ENCODE assay signal across 8 cellular contexts in genomic region chr17:77425791-77426641, GRCh38.
DNase-seq lines count a peak whose midpoint lies in the region; ATAC-seq, FAIRE-seq and TF ChIP-seq lines count a peak whose summit lies in the region.

No MANE protein-coding gene starts in this region.

- DNase-seq in AG10803 (ENCODE audit: low read depth), result peak; percentile 60
- DNase-seq in NB4 (ENCODE audit: low read depth), result peak; percentile 35
- DNase-seq in body of pancreas, result no peak
- DNase-seq in HepG2 (ENCODE audit: low spot score), result no peak
- peak in 1 of 2 donors; percentile 48 for DNase-seq in thyroid gland

- CTCF ChIA-PET in HepG2 (lab: Yijun Ruan, JAX; ENCODE audit: low intra/inter-chr PET ratio, low total read pairs), result no interaction called here

- in situ Hi-C loops in HepG2 (cut with HindIII; ENCODE audit: extremely low pct_ligation_motif_present, low pct_unique_long_range_greater_than_20kb), result loop anchor here (5.0 kb wide), 2 partner anchors 71 to 94 kb away; no protein-coding TSS in a partner anchor

- TF ChIP-seq CTCF in AG10803 (conservative IDR thresholded peaks at IDR 0.05; ENCODE audit: low read length), result no peak
- TF ChIP-seq CTCF in NB4 (IDR thresholded peaks at IDR 0.05; ENCODE audit: low read depth, low read length), result no peak
- no peak for TF ChIP-seq CTCF in body of pancreas (IDR thresholded peaks at IDR 0.05)
- no peak for TF ChIP-seq CTCF in HepG2 (CRISPR knock-in tag; IDR thresholded peaks at IDR 0.05)
- TF ChIP-seq CTCF in thyroid gland (IDR thresholded peaks at IDR 0.05), result no peak

- H3K79me2 ChIP-seq in HepG2 (ENCODE audit: insufficient read depth, low read length), result peaks cover 34% of the 10 kb centered on the region

- no peaks in the 10 kb centered on the region for H3K9me3 ChIP-seq in body of pancreas
- H3K9me3 ChIP-seq in HepG2 (ENCODE audit: low read length), result no peaks in the 10 kb centered on the region
- no peaks in the 10 kb centered on the region for H3K9me3 ChIP-seq in thyroid gland

- H4K20me1 ChIP-seq in HepG2 (ENCODE audit: insufficient read depth, low read length), result peaks cover 79% of the 10 kb centered on the region

- intact Hi-C loops in body of pancreas (cut with DNase I) (no loop called here), HepG2 (cut with micrococcal nuclease; ENCODE audit: unreplicated experiment) (no loop called here), thyroid gland (cut with DNase I) (loop anchor here (2.0 to 5.0 kb wide), 3 partner anchors 44 to 94 kb away; no protein-coding TSS in a partner anchor)

- TF ChIP-seq EP300 in HepG2 (IDR thresholded peaks at IDR 0.05; ENCODE audit: low read depth in 2 of 2, low read length in 2 of 2), result no peak
- no peak for TF ChIP-seq EP300 in HepG2 (CRISPR knock-in tag; IDR thresholded peaks at IDR 0.05; ENCODE audit: borderline replicate concordance)

- H3K9ac ChIP-seq in HepG2 (ENCODE audit: insufficient read depth, low read depth, low read length), result no peak overlapping the region

- no peak overlapping the region for H3K4me2 ChIP-seq in HepG2 (ENCODE audit: low read depth, low read length)

- ATAC-seq in body of pancreas (no peak), HepG2 (no peak), GM18511 (IDR thresholded peaks at IDR 0.05; ENCODE audit: unreplicated experiment) (no peak), HG02884 (IDR thresholded peaks at IDR 0.05; ENCODE audit: unreplicated experiment) (no peak), HG03139 (IDR thresholded peaks at IDR 0.05; ENCODE audit: unreplicated experiment) (no peak)

- peak overlapping the region in 3 of 4 donors; percentile 53 to 85 (median 75) for H3K27ac ChIP-seq in body of pancreas
- no peak overlapping the region for H3K27ac ChIP-seq in HepG2 (ENCODE audit: extremely low read length, insufficient read depth, low read length)
- peak overlapping the region in 2 of 3 donors; percentile 82 to 85 for H3K27ac ChIP-seq in thyroid gland

- H3K36me3 ChIP-seq in body of pancreas (replicated peaks in 1 of 2; ENCODE audit: insufficient read depth in 1 of 2, low read depth in 2 of 2) (no peaks in the 10 kb centered on the region), HepG2 (replicated peaks in 1 of 2; ENCODE audit: control insufficient read depth in 1 of 2, insufficient read depth in 2 of 2, low read length in 2 of 2) (peaks cover 25 to 59% of the 10 kb centered on the region in 2 experiments; a peak in 4 of 5 replicates), thyroid gland (no peaks in the 10 kb centered on the region)

- no peak overlapping the region for H2AFZ ChIP-seq in HepG2 (ENCODE audit: low read length)

- WGBS in body of pancreas, 2 donors, result 75 to 88% methylated on average over 4 to 18 of the region's 23 CpGs
- WGBS in HepG2 (ENCODE audit: low lambda C conversion rate), result 97% methylated on average over 20 of the region's 23 CpGs
- 76 to 82% methylated on average over 9 to 19 of the region's 23 CpGs for WGBS in thyroid gland, 2 donors

- H3K27me3 ChIP-seq in body of pancreas (no peaks in the 10 kb centered on the region), HepG2 (ENCODE audit: control insufficient read depth in 1 of 2, insufficient read depth in 2 of 2, low read length in 2 of 2) (no peaks in the 10 kb centered on the region), thyroid gland (no peaks in the 10 kb centered on the region)

- no peak overlapping the region for H3K4me3 ChIP-seq in AG10803 (ENCODE audit: low read length)
- no peak overlapping the region for H3K4me3 ChIP-seq in NB4 (ENCODE audit: low read depth, low read length)
- H3K4me3 ChIP-seq in body of pancreas, result no peak overlapping the region
- no peak overlapping the region for H3K4me3 ChIP-seq in HepG2 (replicated peaks in 1 of 3; ENCODE audit: insufficient read depth in 1 of 3, low read depth in 2 of 3, low read length in 3 of 3)
- H3K4me3 ChIP-seq in thyroid gland (replicated peaks in 1 of 3), result no peak overlapping the region

- TF ChIP-seq POLR2A in NB4 (IDR thresholded peaks at IDR 0.05; ENCODE audit: extremely low read depth, insufficient read length) (no peak), body of pancreas (IDR thresholded peaks at IDR 0.05) (no peak), HepG2 (IDR thresholded peaks at IDR 0.05; ENCODE audit: insufficient read depth in 1 of 2, low read depth in 2 of 2, low read length in 2 of 2) (peak in 1 of 2 experiments; percentile 28; a peak in 1 of 4 replicates), thyroid gland (IDR thresholded peaks at IDR 0.05) (no peak)

- POLR2A ChIA-PET in HepG2 (lab: Yijun Ruan, JAX), result interaction anchor here (1.0 to 9.2 kb wide), 2 partner anchors 26 to 33 kb away, joined by 3 to 107 read pairs; no protein-coding TSS in a partner anchor

- no TSS peak for BruUV-seq in HepG2 (replicated peaks; lab: Mats Ljungman, UMichigan)

- H3K4me1 ChIP-seq in body of pancreas, result peaks cover 99% of the 10 kb centered on the region
- peaks cover 62% of the 10 kb centered on the region for H3K4me1 ChIP-seq in HepG2 (ENCODE audit: insufficient read depth, low read length)
- peaks cover 68 to 97% of the 10 kb centered on the region in 2 donors for H3K4me1 ChIP-seq in thyroid gland

- no peak for FAIRE-seq in HepG2 (lab: Jason Lieb, UNC)

- no peak for TF ChIP-seq RAD21 in HepG2 (CRISPR knock-in tag; IDR thresholded peaks at IDR 0.05)

TF ChIP-seq in HepG2, 621 proteins besides CTCF, POLR2A, EP300 and RAD21:
- peak; percentile 82 for TF ChIP-seq AGO2 (optimal IDR thresholded peaks at IDR 0.05; ENCODE audit: low read depth, low read length)
- TF ChIP-seq SOX13 (IDR thresholded peaks at IDR 0.05), result no peak
- no peak for TF ChIP-seq SOX13 (CRISPR knock-in tag; conservative IDR thresholded peaks at IDR 0.05 in 1 of 2, IDR thresholded peaks at IDR 0.05 in 1 of 2)
- no peak for TF ChIP-seq SYNCRIP (IDR thresholded peaks at IDR 0.05; ENCODE audit: insufficient read depth, low read depth, low read length)
- peak; percentile 46; the same call in 1 of the 2 replicates for TF ChIP-seq PATZ1 (CRISPR knock-in tag; IDR thresholded peaks at IDR 0.05)
- TF ChIP-seq ZFY (CRISPR knock-in tag; IDR thresholded peaks at IDR 0.05), result no peak
- TF ChIP-seq ZNF777 (CRISPR knock-in tag; IDR thresholded peaks at IDR 0.05), result no peak
- TF ChIP-seq GPBP1L1 (CRISPR knock-in tag; IDR thresholded peaks at IDR 0.05), result no peak
- no peak for TF ChIP-seq KMT2A (CRISPR knock-in tag; IDR thresholded peaks at IDR 0.05)
- 0 out of 2 replicates have a peak, but pooled peaks have one; percentile 72 for TF ChIP-seq ZNF740 (CRISPR knock-in tag; IDR thresholded peaks at IDR 0.05)

Comparison
In these comparisons a context has a peak if more than half of its experiments do, and no peak if none do; other contexts are left out.
1. DNase-seq: peak in AG10803 (single experiment) and NB4 (single experiment); none in body of pancreas (0 of 4) and HepG2 (single experiment).